10 cellular contexts compared by ENCODE assay signal in the genomic region with DNA sequence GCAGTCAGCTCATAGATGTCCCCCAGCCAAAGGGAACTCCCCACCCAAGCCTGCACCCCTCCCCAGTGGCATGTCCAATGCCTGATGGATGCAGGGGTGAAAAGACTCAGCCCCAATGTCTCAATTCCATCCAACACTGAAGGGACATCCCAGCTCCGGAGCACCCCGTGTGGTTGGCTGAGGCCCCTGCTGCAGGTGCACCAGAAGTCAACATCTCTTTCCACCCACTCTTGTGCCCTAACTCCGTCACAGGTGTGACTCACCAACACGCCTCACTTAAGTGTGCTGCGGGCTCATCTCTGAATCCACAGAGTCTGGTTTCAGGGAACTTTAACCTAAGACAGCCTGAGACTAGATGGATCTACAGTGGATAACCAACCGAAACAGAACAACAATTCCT. TPM values are rescaled to one million over a fixed set of nuclear protein-coding genes. Genes with fewer than 3 reads are reported as not detected.
DNase-seq lines count a peak whose midpoint lies in the region; ATAC-seq and TF ChIP-seq lines count a peak whose summit lies in the region.
"Had no signal": no experiment of that assay in that cellular context is flagged by ENCODE, and none has a peak within 500 bp of the region (broad histone marks: within the 10 kb centered on the region; RNA-seq: fewer than 3 reads in every experiment).

No MANE protein-coding gene starts in this region.

- H3K4me1 Mint-ChIP-seq in activated CD8-positive, alpha-beta T cell treated with anti-CD3 and anti-CD28 coated beads for 36 hours (ENCODE audit: low read depth), result peaks cover 6% of the 10 kb centered on the region
- no peaks in the 10 kb centered on the region for H3K4me1 Mint-ChIP-seq in activated CD8-positive, alpha-beta T cell treated with anti-CD3 and anti-CD28 coated beads, Interleukin-2, amount 10 ng/mL, durations not matched to agents 7 days and 5 days (ENCODE audit: low read depth)

- no peak overlapping the region for H3K27ac ChIP-seq in testis

- H3K9me3 ChIP-seq in testis (no peaks in the 10 kb centered on the region), HAP-1 (no peaks in the 10 kb centered on the region)

- H3K4me3 Mint-ChIP-seq in activated CD8-positive, alpha-beta T cell treated with anti-CD3 and anti-CD28 coated beads for 36 hours, result no peak overlapping the region
- no peak overlapping the region for H3K4me3 Mint-ChIP-seq in activated CD8-positive, alpha-beta T cell treated with anti-CD3 and anti-CD28 coated beads, Interleukin-2, amount 10 ng/mL, durations not matched to agents 7 days and 5 days

- H3K4me1 ChIP-seq in testis (no peaks in the 10 kb centered on the region), HAP-1 (0 out of 2 replicates have a peak, but pooled peaks cover 3% of the 10 kb centered on the region)

- H3K36me3 Mint-ChIP-seq in activated CD8-positive, alpha-beta T cell treated with anti-CD3 and anti-CD28 coated beads for 36 hours (ENCODE audit: low read depth), result no peaks in the 10 kb centered on the region
- H3K36me3 Mint-ChIP-seq in activated CD8-positive, alpha-beta T cell treated with anti-CD3 and anti-CD28 coated beads, Interleukin-2, amount 10 ng/mL, durations not matched to agents 7 days and 5 days (ENCODE audit: low read depth), result no peaks in the 10 kb centered on the region

- H3K27ac Mint-ChIP-seq in activated CD8-positive, alpha-beta T cell treated with anti-CD3 and anti-CD28 coated beads for 36 hours, result no peak overlapping the region
- H3K27ac Mint-ChIP-seq in activated CD8-positive, alpha-beta T cell treated with anti-CD3 and anti-CD28 coated beads, Interleukin-2, amount 10 ng/mL, durations not matched to agents 7 days and 5 days, result no peak overlapping the region

- DNase-seq in activated CD8-positive, alpha-beta T cell treated with anti-CD3 and anti-CD28 coated beads for 36 hours, result peak; percentile 71
- DNase-seq in activated CD8-positive, alpha-beta T cell treated with anti-CD3 and anti-CD28 coated beads, Interleukin-2, amount 10 ng/mL, durations not matched to agents 7 days and 5 days, result no peak
- peak; percentile 73 for DNase-seq in activated CD4-positive, alpha-beta T cell treated with anti-CD3 and anti-CD28 coated beads for 48 hours
- peak; percentile 18 for DNase-seq in iris pigment epithelial cell (ENCODE audit: low read depth)
- peak; percentile 3 for DNase-seq in stimulated activated naive CD4-positive, alpha-beta T cell treated with Interleukin-2 at 50 U/mL for 16 hours (lab: John Stamatoyannopoulos, UW)
- no peak for DNase-seq in testis
- DNase-seq in HAP-1 (ENCODE audit: low spot score in 2 of 2), result no peak
- DNase-seq: AML-193, foreskin fibroblast had no signal

- H3K4me3 ChIP-seq in testis (no peak overlapping the region), HAP-1 (no peak overlapping the region)

- POLR2A ChIA-PET in activated CD8-positive, alpha-beta T cell treated with anti-CD3 and anti-CD28 coated beads for 36 hours (lab: Charles Lee), result no interaction called here
- POLR2A ChIA-PET in activated CD8-positive, alpha-beta T cell treated with anti-CD3 and anti-CD28 coated beads, Interleukin-2, amount 10 ng/mL, durations not matched to agents 7 days and 5 days (lab: Charles Lee), result no interaction called here

- H3K27me3 ChIP-seq in testis (no peaks in the 10 kb centered on the region), HAP-1 (ENCODE audit: low read depth) (no peaks in the 10 kb centered on the region)

- no peaks in the 10 kb centered on the region for H3K9me3 Mint-ChIP-seq in activated CD8-positive, alpha-beta T cell treated with anti-CD3 and anti-CD28 coated beads for 36 hours
- H3K9me3 Mint-ChIP-seq in activated CD8-positive, alpha-beta T cell treated with anti-CD3 and anti-CD28 coated beads, Interleukin-2, amount 10 ng/mL, durations not matched to agents 7 days and 5 days (ENCODE audit: insufficient read depth), result no peaks in the 10 kb centered on the region

- no peak for TF ChIP-seq CTCF in activated CD8-positive, alpha-beta T cell treated with anti-CD3 and anti-CD28 coated beads for 36 hours (IDR thresholded peaks at IDR 0.05)
- TF ChIP-seq CTCF in testis (IDR thresholded peaks at IDR 0.05), result no peak

- no peaks in the 10 kb centered on the region for H3K27me3 Mint-ChIP-seq in activated CD8-positive, alpha-beta T cell treated with anti-CD3 and anti-CD28 coated beads for 36 hours
- peaks cover 4% of the 10 kb centered on the region for H3K27me3 Mint-ChIP-seq in activated CD8-positive, alpha-beta T cell treated with anti-CD3 and anti-CD28 coated beads, Interleukin-2, amount 10 ng/mL, durations not matched to agents 7 days and 5 days (ENCODE audit: low read depth)

- TF ChIP-seq POLR2A in testis (IDR thresholded peaks at IDR 0.05), result no peak

- in situ Hi-C loops in HAP-1 (cut with MboI; ENCODE audit: low sequenced_read_pairs), result no loop called here

- 62 to 78% methylated on average over 6 of the region's 6 CpGs for WGBS in testis, 2 donors

- peak; percentile 99 for ATAC-seq in activated CD8-positive, alpha-beta T cell treated with anti-CD3 and anti-CD28 coated beads for 36 hours
- ATAC-seq in activated CD8-positive, alpha-beta T cell treated with anti-CD3 and anti-CD28 coated beads, Interleukin-2, amount 10 ng/mL, durations not matched to agents 7 days and 5 days, result no peak
- no peak for ATAC-seq in HG03521 (IDR thresholded peaks at IDR 0.05; ENCODE audit: unreplicated experiment)

- intact Hi-C loops in activated CD8-positive, alpha-beta T cell treated with anti-CD3 and anti-CD28 coated beads for 36 hours (cut with micrococcal nuclease), result no loop called here
- intact Hi-C loops in testis (cut with DNase I; ENCODE audit: low total_unique reads), result no loop called here

- CTCF ChIA-PET in activated CD8-positive, alpha-beta T cell treated with anti-CD3 and anti-CD28 coated beads for 36 hours (lab: Charles Lee), result no interaction called here
- CTCF ChIA-PET in activated CD8-positive, alpha-beta T cell treated with anti-CD3 and anti-CD28 coated beads, Interleukin-2, amount 10 ng/mL, durations not matched to agents 7 days and 5 days (lab: Charles Lee), result no interaction called here

- H3K36me3 ChIP-seq in testis (ENCODE audit: low read depth, missing control alignments), result no peaks in the 10 kb centered on the region
- no peaks in the 10 kb centered on the region for H3K36me3 ChIP-seq in HAP-1 (replicated peaks)

RNA-seq across cellular contexts. Expression of a gene that starts 40.9 kb away (rescaled TPM):
- total RNA-seq in activated CD8-positive, alpha-beta T cell treated with anti-CD3 and anti-CD28 coated beads for 36 hours, result 1 to 10 TPM; 8.2 TPM
- 10 to 100 TPM; 11.0 to 11.7 TPM for total RNA-seq in activated CD8-positive, alpha-beta T cell treated with anti-CD3 and anti-CD28 coated beads, Interleukin-2, amount 10 ng/mL, durations not matched to agents 7 days and 5 days
- total RNA-seq in testis, result 10 to 100 TPM; 54.3 to 61.9 TPM
- 45.0 TPM for polyA plus RNA-seq in testis (ENCODE audit: insufficient read depth, low read depth, low replicate concordance)

Comparison
In these comparisons a context has a peak if more than half of its experiments do, and no peak if none do; other contexts are left out.
1. DNase-seq: peak in activated CD8-positive, alpha-beta T cell treated with anti-CD3 and anti-CD28 coated beads for 36 hours (single experiment), activated CD4-positive, alpha-beta T cell treated with anti-CD3 and anti-CD28 coated beads for 48 hours (single experiment), iris pigment epithelial cell (single experiment) and stimulated activated naive CD4-positive, alpha-beta T cell treated with Interleukin-2 at 50 U/mL for 16 hours (single experiment); none in activated CD8-positive, alpha-beta T cell treated with anti-CD3 and anti-CD28 coated beads, Interleukin-2, amount 10 ng/mL, durations not matched to agents 7 days and 5 days (single experiment), testis (single experiment) and HAP-1 (0 of 2).
2. RNA of a gene that starts 40.9 kb away (total RNA-seq): 54.3 to 61.9 TPM in testis; 11.0 to 11.7 TPM in activated CD8-positive, alpha-beta T cell treated with anti-CD3 and anti-CD28 coated beads, Interleukin-2, amount 10 ng/mL, durations not matched to agents 7 days and 5 days and 8.2 TPM in activated CD8-positive, alpha-beta T cell treated with anti-CD3 and anti-CD28 coated beads for 36 hours; every median in the first group is over 4 times any median in the second.